In the genomic region with DNA sequence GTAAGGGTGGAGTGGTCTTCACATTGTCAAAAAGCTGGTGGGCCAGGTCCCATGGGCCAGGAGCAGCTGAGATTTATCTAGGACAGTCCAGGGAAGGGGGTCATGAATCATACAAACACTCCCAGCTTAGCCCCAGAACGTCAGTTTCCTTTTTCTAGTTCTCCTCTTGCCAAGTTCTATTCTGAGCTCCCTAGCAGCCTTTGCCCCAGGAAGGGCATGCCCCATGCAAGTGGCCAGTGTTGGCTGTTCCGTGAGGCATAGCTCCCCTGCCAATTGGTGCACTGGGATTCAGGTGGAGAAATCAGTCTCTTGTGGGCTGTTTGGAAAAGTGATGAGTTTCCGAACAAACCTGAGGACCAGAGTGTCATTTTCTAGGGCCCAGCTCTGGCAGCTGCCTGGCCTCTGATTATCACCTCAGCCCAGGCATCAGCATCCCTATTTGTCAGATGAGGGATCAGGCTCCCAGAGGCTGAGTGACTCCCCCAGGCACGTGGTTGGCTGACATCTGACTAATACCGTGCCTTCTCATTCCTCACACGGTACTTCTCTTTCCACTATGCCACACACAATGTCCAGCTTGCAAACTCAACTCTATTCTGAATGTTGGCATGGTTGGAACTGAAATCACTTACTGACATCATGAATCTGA, we compare ENCODE assay signal across 16 cellular contexts. TPM values are rescaled to one million over a fixed set of nuclear protein-coding genes. Genes with fewer than 3 reads are reported as not detected.
A peak's percentile ranks its signal among the peaks of the same experiment; 100 is the strongest.
DNase-seq lines count a peak whose midpoint lies in the region; ATAC-seq, FAIRE-seq and TF ChIP-seq lines count a peak whose summit lies in the region.
"Had no signal": no experiment of that assay in that cellular context is flagged by ENCODE, and none has a peak within 500 bp of the region (broad histone marks: within the 10 kb centered on the region; RNA-seq: fewer than 3 reads in every experiment).

No MANE protein-coding gene starts in this region.

- no peak overlapping the region for H3K27ac Mint-ChIP-seq in CD4-positive, alpha-beta memory T cell
- H3K27ac Mint-ChIP-seq: activated naive CD4-positive, alpha-beta T cell treated with anti-CD3 and anti-CD28 coated beads, Interleukin-2, amount 50 U/mL, for 72 hours had no signal

- H3K9me1 ChIP-seq in K562 (ENCODE audit: control insufficient read depth, insufficient read depth, low read length): no peaks in the 10 kb centered on the region

- H3K4me2 ChIP-seq in K562 (ENCODE audit: insufficient read depth, low read length): no peak overlapping the region

- H3K9me3 ChIP-seq in HEK293 (ENCODE audit: control insufficient read depth, insufficient read depth, low read depth, low read length) (no peaks in the 10 kb centered on the region), K562 (replicated peaks; ENCODE audit: control insufficient read depth, insufficient read depth, low read depth, low read length) (no peaks in the 10 kb centered on the region)
- H3K9me3 ChIP-seq in CD4-positive, alpha-beta memory T cell (ENCODE audit: control insufficient read depth in 1 of 2, low read length in 2 of 2): no peaks in the 10 kb centered on the region

- H3K36me3 ChIP-seq in HEK293 (ENCODE audit: control insufficient read depth in 2 of 2, insufficient read depth in 1 of 2, low read length in 2 of 2) (no peaks in the 10 kb centered on the region), K562 (ENCODE audit: control insufficient read depth, insufficient read depth, low read length) (no peaks in the 10 kb centered on the region)
- no peaks in the 10 kb centered on the region for H3K36me3 ChIP-seq in CD4-positive, alpha-beta memory T cell (ENCODE audit: insufficient read depth, low read length)
- H3K36me3 ChIP-seq: sigmoid colon, SJCRH30 had no signal

- TF ChIP-seq EP300 in K562 (IDR thresholded peaks at IDR 0.05; ENCODE audit: low read length): no peak

- no peak for TF ChIP-seq POLR2A in K562 (conservative IDR thresholded peaks at IDR 0.05)

- H3K27me3 Mint-ChIP-seq in CD4-positive, alpha-beta memory T cell: peaks cover 0 to 4% of the 10 kb centered on the region in 2 donors

- H3K4me1 ChIP-seq in HEK293 (ENCODE audit: control insufficient read depth, insufficient read depth, low read length) (no peaks in the 10 kb centered on the region), K562 (replicated peaks in 1 of 2; ENCODE audit: control insufficient read depth in 2 of 2, insufficient read depth in 2 of 2, low read length in 2 of 2) (no peaks in the 10 kb centered on the region)
- H3K4me1 ChIP-seq in CD4-positive, alpha-beta memory T cell (ENCODE audit: insufficient read depth, low read length): no peaks in the 10 kb centered on the region
- H3K4me1 ChIP-seq: sigmoid colon, SJCRH30 had no signal

- intact Hi-C loops in K562 (cut with micrococcal nuclease): no loop called here
- intact Hi-C loops in CD4-positive, alpha-beta memory T cell (cut with micrococcal nuclease): no loop called here

- POLR2A ChIA-PET in HEK293 (lab: Yijun Ruan, JAX): interaction anchor here (0.6 kb wide), 1 partner anchor 232 kb away, joined by 3 read pairs; no protein-coding TSS in a partner anchor
- POLR2A ChIA-PET in K562 (lab: Yijun Ruan, JAX): interaction anchor here (1.2 to 1.5 kb wide), 2 partner anchors 12 to 15 kb away, joined by 3 read pairs; no protein-coding TSS in a partner anchor
- POLR2A ChIA-PET in CD4-positive, alpha-beta memory T cell (lab: Charles Lee; ENCODE audit: partially characterized antibody): no interaction called here

- H3K9ac ChIP-seq in K562 (ENCODE audit: insufficient read depth in 1 of 2, low read depth in 2 of 2, low read length in 2 of 2): peak overlapping the region in 1 of 2 experiments; percentile 36; a peak in 1 of 4 replicates

- H3K27ac ChIP-seq in HEK293 (ENCODE audit: extremely low read depth, low read depth, low read length) (no peak overlapping the region), K562 (ENCODE audit: extremely low read depth, low read depth, low read length) (no peak overlapping the region)
- H3K27ac ChIP-seq in CD4-positive, alpha-beta memory T cell (ENCODE audit: low read depth, low read length): no peak overlapping the region
- H3K27ac ChIP-seq: sigmoid colon, SJCRH30 had no signal

- no peaks in the 10 kb centered on the region for H3K79me2 ChIP-seq in K562 (ENCODE audit: control insufficient read depth, insufficient read depth, low read length)

- no peaks in the 10 kb centered on the region for H3K4me1 Mint-ChIP-seq in CD4-positive, alpha-beta memory T cell

- H3K4me3 Mint-ChIP-seq in CD4-positive, alpha-beta memory T cell: no peak overlapping the region

- DNase-seq in AG08395 (ENCODE audit: low spot score) (peak; percentile 57), K562 (ENCODE audit: extremely low read depth in 1 of 4, low spot score in 3 of 4) (peak in 1 of 4 experiments; percentile 20), iris pigment epithelial cell (ENCODE audit: low read depth) (peak; percentile 20)
- no peak for DNase-seq in activated T-cell treated with anti-CD3 and anti-CD28 coated beads, Interleukin-2, amount 50 U/mL, for 48 hours
- no peak for DNase-seq in CD4-positive, alpha-beta memory T cell
- DNase-seq: NCI-H187 treated with DMSO at 0.1 percent for 48 hours, sigmoid colon, SJCRH30 had no signal

- WGBS in K562 (ENCODE audit: insufficient coverage, low coverage, missing lambda C conversion rate): 0% methylated on average over 6 of the region's 6 CpGs

- peaks cover 3 to 33% of the 10 kb centered on the region in 2 experiments; a peak in 3 of 5 replicates for H3K27me3 ChIP-seq in K562 (ENCODE audit: control insufficient read depth in 2 of 2, insufficient read depth in 2 of 2, low read length in 2 of 2)
- no peaks in the 10 kb centered on the region for H3K27me3 ChIP-seq in CD4-positive, alpha-beta memory T cell (ENCODE audit: insufficient read depth, low read length)
- H3K27me3 ChIP-seq: sigmoid colon had no signal

- no TSS peak for BruUV-seq in K562 (replicated peaks; lab: Mats Ljungman, UMichigan)

- no peak for FAIRE-seq in K562 (lab: Jason Lieb, UNC)
- FAIRE-seq: G401.6 had no signal

- peaks cover 0 to 23% (median 12%) of the 10 kb centered on the region in 8 donors for H3K9me3 Mint-ChIP-seq in CD4-positive, alpha-beta memory T cell

- TF ChIP-seq RAD21 in K562 (CRISPR knock-in tag; conservative IDR thresholded peaks at IDR 0.05 in 1 of 2, IDR thresholded peaks at IDR 0.05 in 1 of 2): no peak

- H3K4me3 ChIP-seq in HEK293 (ENCODE audit: low read depth, low read length) (no peak overlapping the region), K562 (no peak overlapping the region)
- no peak overlapping the region for H3K4me3 ChIP-seq in CD4-positive, alpha-beta memory T cell (ENCODE audit: low read length in 2 of 2)
- H3K4me3 ChIP-seq: sigmoid colon, SJCRH30 had no signal

- in situ Hi-C loops in K562 (cut with MboI): no loop called here

- H4K20me1 ChIP-seq in K562 (replicated peaks; ENCODE audit: control insufficient read depth, insufficient read depth, low read length): peaks cover 6% of the 10 kb centered on the region; the same call in 1 of the 2 replicates

- TF ChIP-seq CTCF in HEK293 (tag by site-specific recombination; IDR thresholded peaks at IDR 0.05) (no peak), K562 (IDR thresholded peaks at IDR 0.05 in 2 of 3, conservative IDR thresholded peaks at IDR 0.05 in 1 of 3; ENCODE audit: insufficient read depth in 2 of 3, low read depth in 1 of 3, low read length in 3 of 3) (no peak)

- H2AFZ ChIP-seq in K562 (ENCODE audit: low read depth, low read length): no peak overlapping the region

- peak; percentile 58; the same call in 2 of the 3 replicates for ATAC-seq in K562
- no peak for ATAC-seq in HG02642 (IDR thresholded peaks at IDR 0.05; ENCODE audit: poor library complexity, unreplicated experiment)
- no peak for ATAC-seq in GM18502 (IDR thresholded peaks at IDR 0.05; ENCODE audit: poor library complexity, unreplicated experiment)
- ATAC-seq: esophagus mucosa, HCT116 had no signal

- CTCF ChIA-PET in HEK293 (lab: Yijun Ruan, JAX) (interaction anchor here (0.6 to 3.5 kb wide), 8 partner anchors 14 to 874 kb away, joined by 3 to 15 read pairs (median 4); partner anchors contain the start of gene MYOM3), K562 (lab: Yijun Ruan, JAX; ENCODE audit: low intra/inter-chr PET ratio) (no interaction called here)
- CTCF ChIA-PET in CD4-positive, alpha-beta memory T cell (lab: Charles Lee; ENCODE audit: partially characterized antibody): interaction anchor here (1.1 kb wide), 1 partner anchor 265 kb away, joined by 3 read pairs; no protein-coding TSS in a partner anchor

- peaks cover 0 to 4% of the 10 kb centered on the region in 2 donors for H3K36me3 Mint-ChIP-seq in CD4-positive, alpha-beta memory T cell
- H3K36me3 Mint-ChIP-seq: activated naive CD4-positive, alpha-beta T cell treated with anti-CD3 and anti-CD28 coated beads, Interleukin-2, amount 50 U/mL, for 72 hours had no signal

RNA-seq across cellular contexts. Expression of gene MYOM3, which starts 14.2 kb away (rescaled TPM):
- total RNA-seq in K562 (2011; cell fraction: chromatin; rRNA removed; ENCODE audit: low replicate concordance): 0.09 TPM in 1 of 2 replicates, not detected in the other
- not detected in 2 replicates for total RNA-seq in K562 (2011; cell fraction: nucleolus; rRNA removed)
- not detected in 2 replicates for total RNA-seq in K562 (2011; cell fraction: nucleoplasm; rRNA removed)
- not detected in 2 replicates for total RNA-seq in K562 (2014; rRNA removed)
- total RNA-seq in K562 (2014; rRNA removed; fragmentation: Illumina TruSeq; extraction: Trizol): not detected in 2 replicates
- not detected in 2 replicates for total RNA-seq in K562 (2015; rRNA removed; fragmentation: Illumina TruSeq; extraction: Trizol)
- not detected in 2 replicates for total RNA-seq in K562 (2021)
- polyA plus RNA-seq in K562 (2011; rRNA removed): 0.01 TPM in 1 of 2 replicates, not detected in the other
- polyA plus RNA-seq in K562 (2011; cell fraction: cytosol; rRNA removed): not detected in 2 replicates
- polyA plus RNA-seq in K562 (2011; cell fraction: nucleus; rRNA removed): 0.03 and 0.06 TPM in 2 replicates
- polyA plus RNA-seq in K562 (2012): 0.06 TPM in 1 of 2 replicates, not detected in the other
- polyA plus RNA-seq in K562 (2014; fragmentation: Illumina TruSeq; extraction: Trizol): not detected in 2 replicates
- polyA plus RNA-seq in K562 (2014; fragmentation: Nextera tagmentation; extraction: Ambion mirVana): not detected
- polyA plus RNA-seq in K562 (2014; rRNA removed): not detected in 2 replicates
- polyA minus RNA-seq in K562 (2011; rRNA and poly(A)+ RNA removed): 0.11 TPM in 1 of 2 replicates, not detected in the other
- not detected in 2 replicates for polyA minus RNA-seq in K562 (2011; cell fraction: cytosol; rRNA and poly(A)+ RNA removed)
- polyA minus RNA-seq in K562 (2011; cell fraction: nucleus; rRNA and poly(A)+ RNA removed): not detected in 2 replicates
- not detected for total RNA-seq in CD4-positive, alpha-beta memory T cell
- not detected for polyA plus RNA-seq in CD4-positive, alpha-beta memory T cell
- total RNA-seq: activated naive CD4-positive, alpha-beta T cell treated with anti-CD3 and anti-CD28 coated beads, Interleukin-2, amount 50 U/mL, for 72 hours; SJCRH30 had no signal
- polyA plus RNA-seq: BJ had no signal

RNA-seq across cellular contexts. Expression of gene IL22RA1, which starts 16.8 kb away (rescaled TPM):
- not detected in 2 replicates for total RNA-seq in K562 (2011; cell fraction: chromatin; rRNA removed; ENCODE audit: low replicate concordance)
- not detected in 2 replicates for total RNA-seq in K562 (2011; cell fraction: nucleolus; rRNA removed)
- total RNA-seq in K562 (2011; cell fraction: nucleoplasm; rRNA removed): not detected in 2 replicates
- not detected in 2 replicates for total RNA-seq in K562 (2014; rRNA removed)
- total RNA-seq in K562 (2014; rRNA removed; fragmentation: Illumina TruSeq; extraction: Trizol): not detected in 2 replicates
- not detected in 2 replicates for total RNA-seq in K562 (2015; rRNA removed; fragmentation: Illumina TruSeq; extraction: Trizol)
- 0.11 TPM in 1 of 2 replicates, not detected in the other for total RNA-seq in K562 (2021)
- polyA plus RNA-seq in K562 (2011; rRNA removed): not detected in 2 replicates
- not detected in 2 replicates for polyA plus RNA-seq in K562 (2011; cell fraction: cytosol; rRNA removed)
- not detected in 2 replicates for polyA plus RNA-seq in K562 (2011; cell fraction: nucleus; rRNA removed)
- polyA plus RNA-seq in K562 (2012): not detected in 2 replicates
- polyA plus RNA-seq in K562 (2014; fragmentation: Illumina TruSeq; extraction: Trizol): not detected in 2 replicates
- not detected for polyA plus RNA-seq in K562 (2014; fragmentation: Nextera tagmentation; extraction: Ambion mirVana)
- not detected in 2 replicates for polyA plus RNA-seq in K562 (2014; rRNA removed)
- not detected in 2 replicates for polyA minus RNA-seq in K562 (2011; rRNA and poly(A)+ RNA removed)
- polyA minus RNA-seq in K562 (2011; cell fraction: cytosol; rRNA and poly(A)+ RNA removed): not detected in 2 replicates
- polyA minus RNA-seq in K562 (2011; cell fraction: nucleus; rRNA and poly(A)+ RNA removed): not detected in 2 replicates
- total RNA-seq in CD4-positive, alpha-beta memory T cell: not detected
- polyA plus RNA-seq in CD4-positive, alpha-beta memory T cell: not detected
- total RNA-seq: activated naive CD4-positive, alpha-beta T cell treated with anti-CD3 and anti-CD28 coated beads, Interleukin-2, amount 50 U/mL, for 72 hours; SJCRH30 had no signal
- polyA plus RNA-seq: BJ had no signal

Comparison
In these comparisons a context has a peak if more than half of its experiments do, and no peak if none do; other contexts are left out.
1. DNase-seq: peak in AG08395 (single experiment) and iris pigment epithelial cell (single experiment); none in activated T-cell treated with anti-CD3 and anti-CD28 coated beads, Interleukin-2, amount 50 U/mL, for 48 hours (0 of 2) and CD4-positive, alpha-beta memory T cell (0 of 5).